Comparison of ENCODE assay signal across 21 cellular contexts in genomic region chr16:54426550-54426843, GRCh38.
"Had no signal": no experiment of that assay in that cellular context is flagged by ENCODE, and none has a peak within 500 bp of the region (broad histone marks: within the 10 kb centered on the region; RNA-seq: fewer than 3 reads in every experiment).

No MANE protein-coding gene starts in this region.

- H3K4me1 ChIP-seq: ascending aorta had no signal

- H3K27ac ChIP-seq: ascending aorta had no signal

- H3K9me3 ChIP-seq: ascending aorta, body of pancreas had no signal

- H3K9me3 Mint-ChIP-seq: activated T-helper 1 cell treated with anti-CD3 and anti-CD28 coated beads, Interleukin-12 subunit alpha, Interleukin-12 subunit beta, Interleukin-2, Interleukin-4 antibody, amounts not matched to agents 30 ng/mL and 10 ng/mL and 1 ng/mL, durations not matched to agents 14 hours and 24 hours and 36 hours had no signal

- H3K4me1 Mint-ChIP-seq: activated naive CD4-positive, alpha-beta T cell treated with anti-CD3 and anti-CD28 coated beads, Interleukin-2, amount 50 U/mL, for 24 hours had no signal

- H3K4me3 Mint-ChIP-seq: activated CD8-positive, alpha-beta memory T cell treated with anti-CD3 and anti-CD28 coated beads, Interleukin-2, amount 10 ng/mL, durations not matched to agents 7 days and 5 days; activated naive CD4-positive, alpha-beta T cell treated with anti-CD3 and anti-CD28 coated beads, Interleukin-2, amount 50 U/mL, for 24 hours; activated T-cell treated with anti-CD3 and anti-CD28 coated beads, Interleukin-2, amount 50 U/mL, for 24 hours; activated T-helper 1 cell treated with anti-CD3 and anti-CD28 coated beads, Interleukin-12 subunit alpha, Interleukin-12 subunit beta, Interleukin-2, Interleukin-4 antibody, amounts not matched to agents 30 ng/mL and 10 ng/mL and 1 ng/mL, durations not matched to agents 14 hours and 24 hours and 36 hours had no signal

- H3K4me3 ChIP-seq: ascending aorta, body of pancreas had no signal

- ATAC-seq: activated CD4-positive, CD25-positive, alpha-beta regulatory T cell treated with anti-CD3 and anti-CD28 coated beads, Interleukin-2, amount 50 U/mL, for 24 hours; activated CD8-positive, alpha-beta memory T cell treated with anti-CD3 and anti-CD28 coated beads, Interleukin-2, amount 10 ng/mL, durations not matched to agents 7 days and 5 days had no signal

- H3K27me3 ChIP-seq: ascending aorta, body of pancreas had no signal

- DNase-seq: activated CD4-positive, alpha-beta T cell treated with anti-CD3 and anti-CD28 coated beads for 48 hours; activated CD4-positive, alpha-beta T cell treated with anti-CD3 and anti-CD28 coated beads, Interleukin-2, amount 50 U/mL, for 4 hours; activated CD8-positive, alpha-beta memory T cell treated with anti-CD3 and anti-CD28 coated beads, Interleukin-2, amount 10 ng/mL, durations not matched to agents 7 days and 5 days; activated effector memory CD4-positive, alpha-beta T cell treated with Interleukin-2 at 50 U/mL for 16 hours; activated naive CD4-positive, alpha-beta T cell; activated T-cell treated with anti-CD3 and anti-CD28 coated beads, Interleukin-2, amount 50 U/mL, for 24 hours; amniotic stem cell; body of pancreas; central memory CD4-positive, alpha-beta T cell; MM.1S; NCI-H1105 treated with DMSO at 0.1 percent for 48 hours; NCI-H1436 treated with DMSO at 0.1 percent for 48 hours; NCI-H187; NCI-H2081; NCI-H510A treated with DMSO at 0.1 percent for 48 hours; SIG-M5 had no signal

- H3K27ac Mint-ChIP-seq: activated CD8-positive, alpha-beta memory T cell treated with anti-CD3 and anti-CD28 coated beads, Interleukin-2, amount 10 ng/mL, durations not matched to agents 7 days and 5 days; activated naive CD4-positive, alpha-beta T cell treated with anti-CD3 and anti-CD28 coated beads, Interleukin-2, amount 50 U/mL, for 24 hours; activated T-cell treated with anti-CD3 and anti-CD28 coated beads, Interleukin-2, amount 50 U/mL, for 24 hours; activated T-helper 1 cell treated with anti-CD3 and anti-CD28 coated beads, Interleukin-12 subunit alpha, Interleukin-12 subunit beta, Interleukin-2, Interleukin-4 antibody, amounts not matched to agents 30 ng/mL and 10 ng/mL and 1 ng/mL, durations not matched to agents 14 hours and 24 hours and 36 hours had no signal

- H3K36me3 Mint-ChIP-seq: activated naive CD4-positive, alpha-beta T cell treated with anti-CD3 and anti-CD28 coated beads, Interleukin-2, amount 50 U/mL, for 24 hours had no signal

- FAIRE-seq: bronchial epithelial cell had no signal

- H3K36me3 ChIP-seq: ascending aorta had no signal
